8 cellular contexts compared by ENCODE assay signal in the genomic region with DNA sequence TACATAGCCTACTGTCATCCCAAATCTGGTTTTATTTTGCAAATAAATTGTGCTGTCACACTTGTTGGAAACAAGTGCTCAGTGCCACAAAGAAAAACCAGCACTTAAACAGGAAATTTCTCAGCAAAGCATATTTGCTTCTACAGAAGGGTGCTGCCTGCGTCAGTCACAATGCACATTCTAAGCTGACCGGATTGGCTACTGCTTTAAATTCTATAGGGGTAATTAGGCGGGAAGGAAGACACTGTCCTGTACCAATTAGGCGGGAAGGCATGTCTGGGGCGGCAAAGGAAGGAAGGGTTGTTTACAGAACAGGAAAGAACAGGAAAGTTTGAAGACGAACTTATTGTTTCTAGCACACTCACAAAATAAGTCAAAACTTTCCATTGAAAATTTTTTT. TPM values are rescaled to one million over a fixed set of nuclear protein-coding genes. Genes with fewer than 3 reads are reported as not detected.
A peak's percentile ranks its signal among the peaks of the same experiment; 100 is the strongest.
DNase-seq lines count a peak whose midpoint lies in the region; ATAC-seq and TF ChIP-seq lines count a peak whose summit lies in the region.

No MANE protein-coding gene starts in this region.

- peak overlapping the region; percentile 82 for H3K4me3 Mint-ChIP-seq in activated CD8-positive, alpha-beta T cell treated with anti-CD3 and anti-CD28 coated beads, Interleukin-2, amount 10 ng/mL, durations not matched to agents 7 days and 5 days

- H3K9me2 ChIP-seq in PC-9 (ENCODE audit: insufficient read depth): no peaks in the 10 kb centered on the region

- H3K9me3 ChIP-seq in PC-9 (ENCODE audit: insufficient read depth, low read depth): no peaks in the 10 kb centered on the region

- no TSS peak for BruUV-seq in PC-9 (replicated peaks; lab: Mats Ljungman, UMichigan)

- CTCF ChIA-PET in activated CD8-positive, alpha-beta T cell treated with anti-CD3 and anti-CD28 coated beads, Interleukin-2, amount 10 ng/mL, durations not matched to agents 7 days and 5 days (lab: Charles Lee): interaction anchor here (0.8 to 0.9 kb wide), 2 partner anchors 10 to 64 kb away, joined by 3 read pairs; a partner anchor contains a TSS
- CTCF ChIA-PET in PC-9 (lab: Charles Lee): no interaction called here

- peak; percentile 34 for ATAC-seq in GM18511 (IDR thresholded peaks at IDR 0.05; ENCODE audit: unreplicated experiment)
- peak; percentile 32 for ATAC-seq in HG03354 (IDR thresholded peaks at IDR 0.05; ENCODE audit: poor library complexity, severe bottlenecking, unreplicated experiment)
- peak; percentile 63 for ATAC-seq in activated CD8-positive, alpha-beta T cell treated with anti-CD3 and anti-CD28 coated beads, Interleukin-2, amount 10 ng/mL, durations not matched to agents 7 days and 5 days

- H3K27ac ChIP-seq in PC-9: no peak overlapping the region

- H3F3A ChIP-seq in PC-9 (ENCODE audit: insufficient read depth, low read depth): no peaks in the 10 kb centered on the region; the same call in 1 of the 2 replicates

- intact Hi-C loops in PC-9 (cut with micrococcal nuclease; ENCODE audit: unreplicated experiment): no loop called here

- H3K36me3 ChIP-seq in PC-9 (ENCODE audit: low read depth): no peaks in the 10 kb centered on the region

- H3K4me3 ChIP-seq in fibroblast of the aortic adventitia (ENCODE audit: low read depth, low read length) (peak overlapping the region; percentile 79), PC-9 (no peak overlapping the region)

- H2AFZ ChIP-seq in PC-9: no peak overlapping the region

- H3K4me1 ChIP-seq in PC-9 (replicated peaks; ENCODE audit: insufficient read depth): no peaks in the 10 kb centered on the region

- H3K4me2 ChIP-seq in PC-9: no peak overlapping the region

- no peaks in the 10 kb centered on the region for H3K27me3 Mint-ChIP-seq in activated CD8-positive, alpha-beta T cell treated with anti-CD3 and anti-CD28 coated beads, Interleukin-2, amount 10 ng/mL, durations not matched to agents 7 days and 5 days (ENCODE audit: low read depth)

- peak overlapping the region; percentile 95 for H3K27ac Mint-ChIP-seq in activated CD8-positive, alpha-beta T cell treated with anti-CD3 and anti-CD28 coated beads, Interleukin-2, amount 10 ng/mL, durations not matched to agents 7 days and 5 days

- peak; percentile 86 for DNase-seq in activated CD8-positive, alpha-beta T cell treated with anti-CD3 and anti-CD28 coated beads, Interleukin-2, amount 10 ng/mL, durations not matched to agents 7 days and 5 days
- peak; percentile 25 for DNase-seq in fibroblast of the aortic adventitia (ENCODE audit: low read depth)
- DNase-seq in stimulated activated CD4-positive, alpha-beta T cell treated with anti-CD3 and anti-CD28 coated beads, Interleukin-4, amount 100 ng/mL, for 24 hours: peak; percentile 65
- DNase-seq in NCI-H2196 treated with DMSO at 0.1 percent for 48 hours (lab: John Stamatoyannopoulos, UW; ENCODE audit: unreplicated experiment): no peak
- no peak for DNase-seq in PC-9
- DNase-seq in HuH-7 (ENCODE audit: low spot score): no peak

- H3K9me3 Mint-ChIP-seq in activated CD8-positive, alpha-beta T cell treated with anti-CD3 and anti-CD28 coated beads, Interleukin-2, amount 10 ng/mL, durations not matched to agents 7 days and 5 days (ENCODE audit: insufficient read depth): no peaks in the 10 kb centered on the region

- H3K27me3 ChIP-seq in PC-9 (ENCODE audit: insufficient read depth, low read depth): no peaks in the 10 kb centered on the region

- H3K79me2 ChIP-seq in PC-9 (ENCODE audit: low read depth): no peaks in the 10 kb centered on the region

- H3K36me3 Mint-ChIP-seq in activated CD8-positive, alpha-beta T cell treated with anti-CD3 and anti-CD28 coated beads, Interleukin-2, amount 10 ng/mL, durations not matched to agents 7 days and 5 days (ENCODE audit: low read depth): peaks cover 73% of the 10 kb centered on the region

- POLR2A ChIA-PET in activated CD8-positive, alpha-beta T cell treated with anti-CD3 and anti-CD28 coated beads, Interleukin-2, amount 10 ng/mL, durations not matched to agents 7 days and 5 days (lab: Charles Lee): interaction anchor here (0.6 to 4.3 kb wide), 13 partner anchors 12 to 912 kb away, joined by 3 to 36 read pairs (median 5); a partner anchor contains a TSS
- POLR2A ChIA-PET in PC-9 (lab: Charles Lee; ENCODE audit: unreplicated experiment): no interaction called here

- TF ChIP-seq CTCF in fibroblast of the aortic adventitia (IDR thresholded peaks at IDR 0.05; ENCODE audit: insufficient read depth, low read length) (no peak), PC-9 (conservative IDR thresholded peaks at IDR 0.05) (no peak)

- peaks cover 51% of the 10 kb centered on the region for H3K4me1 Mint-ChIP-seq in activated CD8-positive, alpha-beta T cell treated with anti-CD3 and anti-CD28 coated beads, Interleukin-2, amount 10 ng/mL, durations not matched to agents 7 days and 5 days (ENCODE audit: low read depth)

- H4K20me1 ChIP-seq in PC-9 (ENCODE audit: insufficient read depth): no peaks in the 10 kb centered on the region

RNA-seq across cellular contexts. Expression of a gene that starts 2.8 kb away (rescaled TPM):
- 100 to 1,000 TPM; 308 to 314 TPM for total RNA-seq in activated CD8-positive, alpha-beta T cell treated with anti-CD3 and anti-CD28 coated beads, Interleukin-2, amount 10 ng/mL, durations not matched to agents 7 days and 5 days
- total RNA-seq in fibroblast of the aortic adventitia (ENCODE audit: low replicate concordance) (202 and 358 TPM in 2 replicates), PC-9 (2021) (18.5 and 31.3 TPM in 2 replicates)

Comparison
In these comparisons a context has a peak if more than half of its experiments do, and no peak if none do; other contexts are left out.
1. DNase-seq: peak in activated CD8-positive, alpha-beta T cell treated with anti-CD3 and anti-CD28 coated beads, Interleukin-2, amount 10 ng/mL, durations not matched to agents 7 days and 5 days (single experiment), fibroblast of the aortic adventitia (single experiment) and stimulated activated CD4-positive, alpha-beta T cell treated with anti-CD3 and anti-CD28 coated beads, Interleukin-4, amount 100 ng/mL, for 24 hours (single experiment); none in NCI-H2196 treated with DMSO at 0.1 percent for 48 hours (single experiment), PC-9 (0 of 2) and HuH-7 (single experiment).
2. Peak in every context shown above with its lines, with median percentiles within 50 percentile points of each other: ATAC-seq.